ENCODE assay signal across 10 cellular contexts in the genomic region with DNA sequence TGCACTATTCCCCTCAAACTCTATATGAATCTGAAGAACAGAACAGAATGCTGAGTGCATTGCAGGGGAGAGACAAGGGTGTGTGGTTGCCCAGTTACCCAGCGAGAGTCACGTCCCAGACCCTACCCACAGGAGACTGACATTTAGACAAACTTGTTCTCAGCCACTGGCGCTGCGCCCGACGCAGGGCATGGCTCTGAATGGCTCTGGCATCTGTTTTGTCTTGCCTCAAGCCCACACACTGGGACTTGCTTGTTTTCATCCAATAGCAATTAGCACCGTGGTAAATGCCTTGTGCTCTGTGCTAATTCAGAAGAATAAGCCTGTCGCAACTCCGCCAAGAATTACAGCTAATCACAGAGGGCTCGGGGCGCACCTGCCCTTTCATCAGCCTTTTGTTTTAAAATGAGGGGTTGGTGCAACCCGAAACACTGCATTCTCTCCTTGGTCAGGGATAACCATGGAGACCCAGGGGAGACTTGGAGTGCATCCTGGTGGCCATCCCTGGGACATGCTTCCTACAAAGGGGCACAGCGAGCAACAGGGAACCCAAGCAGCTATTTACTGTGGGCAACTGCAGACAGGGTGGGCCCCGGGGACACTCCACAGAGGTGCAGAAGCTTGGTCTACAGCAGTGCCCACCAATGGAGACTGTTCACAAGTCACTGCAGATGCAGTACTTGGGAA.
DNase-seq lines count a peak whose midpoint lies in the region; ATAC-seq, FAIRE-seq and TF ChIP-seq lines count a peak whose summit lies in the region.
"Had no signal": no experiment of that assay in that cellular context is flagged by ENCODE, and none has a peak within 500 bp of the region (broad histone marks: within the 10 kb centered on the region; RNA-seq: fewer than 3 reads in every experiment).

No MANE protein-coding gene starts in this region.

- H3K9me3 Mint-ChIP-seq in neural progenitor cell: peaks cover 3% of the 10 kb centered on the region

- intact Hi-C loops in left cardiac atrium (cut with DNase I): no loop called here

- H3K27ac ChIP-seq in neural progenitor cell: no peak overlapping the region
- H3K27ac ChIP-seq: psoas muscle had no signal

- H3K9me3 ChIP-seq in neural progenitor cell (ENCODE audit: low read depth): no peaks in the 10 kb centered on the region
- H3K9me3 ChIP-seq: psoas muscle had no signal

- no peak overlapping the region for H3K4me3 ChIP-seq in bronchial epithelial cell (ENCODE audit: low read depth, low read length)
- H3K4me3 ChIP-seq in neural progenitor cell: no peak overlapping the region
- H3K4me3 ChIP-seq: psoas muscle had no signal

- DNase-seq in EH (ENCODE audit: low read depth) (peak; percentile 48), NCI-H2107 treated with DMSO at 0.1 percent for 48 hours (lab: John Stamatoyannopoulos, UW; ENCODE audit: unreplicated experiment) (peak; percentile 72), bronchial epithelial cell (ENCODE audit: low read depth) (no peak), neural progenitor cell (ENCODE audit: low spot score) (peak; percentile 72), SKM-1 (lab: John Stamatoyannopoulos, UW; ENCODE audit: unreplicated experiment) (no peak), left cardiac atrium (no peak), activated gamma-delta T cell treated with Interleukin-2 at 50 U/mL for 16 hours (no peak)
- DNase-seq: activated CD4-positive, alpha-beta T cell treated with anti-CD3 and anti-CD28 coated beads, Interleukin-2, amount 10 ng/mL, durations not matched to agents 7 days and 5 days; psoas muscle had no signal

- peaks cover 10% of the 10 kb centered on the region for H3F3A ChIP-seq in neural progenitor cell (ENCODE audit: low read depth)

- H3K4me2 ChIP-seq in neural progenitor cell: peak overlapping the region; percentile 12

- ATAC-seq in GM18520 (IDR thresholded peaks at IDR 0.05; ENCODE audit: unreplicated experiment): no peak
- ATAC-seq in left cardiac atrium: no peak
- ATAC-seq: psoas muscle had no signal

- no peaks in the 10 kb centered on the region for H3K27me3 ChIP-seq in bronchial epithelial cell (ENCODE audit: control insufficient read depth, insufficient read depth, low read length)
- no peaks in the 10 kb centered on the region for H3K27me3 ChIP-seq in neural progenitor cell

- no peaks in the 10 kb centered on the region for H3K36me3 ChIP-seq in bronchial epithelial cell (ENCODE audit: control insufficient read depth, insufficient read depth, low read length)
- H3K36me3 ChIP-seq in neural progenitor cell: no peaks in the 10 kb centered on the region

- H3K4me3 Mint-ChIP-seq in neural progenitor cell: no peak overlapping the region
- H3K4me3 Mint-ChIP-seq: activated CD4-positive, alpha-beta T cell treated with anti-CD3 and anti-CD28 coated beads, Interleukin-2, amount 10 ng/mL, durations not matched to agents 7 days and 5 days had no signal

- no peaks in the 10 kb centered on the region for H3K36me3 Mint-ChIP-seq in neural progenitor cell

- TF ChIP-seq CTCF in bronchial epithelial cell (IDR thresholded peaks at IDR 0.05; ENCODE audit: insufficient read depth, low read length, severe bottlenecking) (no peak), neural progenitor cell (IDR thresholded peaks at IDR 0.05) (peak; percentile 47)

- peaks cover 5% of the 10 kb centered on the region for H3K4me1 Mint-ChIP-seq in neural progenitor cell
- H3K4me1 Mint-ChIP-seq: activated CD4-positive, alpha-beta T cell treated with anti-CD3 and anti-CD28 coated beads, Interleukin-2, amount 10 ng/mL, durations not matched to agents 7 days and 5 days had no signal

- H3K9ac ChIP-seq in neural progenitor cell: no peak overlapping the region

- FAIRE-seq in bronchial epithelial cell (lab: Jason Lieb, UNC): peak; percentile 66

- H2AFZ ChIP-seq in neural progenitor cell (replicated peaks): peak overlapping the region; percentile 18

- H3K4me1 ChIP-seq in neural progenitor cell: peaks cover 13% of the 10 kb centered on the region
- H3K4me1 ChIP-seq: psoas muscle had no signal

- H3K27me3 Mint-ChIP-seq in neural progenitor cell (ENCODE audit: insufficient read depth, low read depth): peaks cover 4% of the 10 kb centered on the region
- H3K27me3 Mint-ChIP-seq: activated CD4-positive, alpha-beta T cell treated with anti-CD3 and anti-CD28 coated beads, Interleukin-2, amount 10 ng/mL, durations not matched to agents 7 days and 5 days had no signal

- H4K20me1 ChIP-seq in neural progenitor cell (ENCODE audit: low read depth): no peaks in the 10 kb centered on the region

- H3K27ac Mint-ChIP-seq in neural progenitor cell: no peak overlapping the region
- H3K27ac Mint-ChIP-seq: activated CD4-positive, alpha-beta T cell treated with anti-CD3 and anti-CD28 coated beads, Interleukin-2, amount 10 ng/mL, durations not matched to agents 7 days and 5 days had no signal

- H3K79me2 ChIP-seq in neural progenitor cell (ENCODE audit: low read depth): no peaks in the 10 kb centered on the region

Comparison
In these comparisons a context has a peak if more than half of its experiments do, and no peak if none do; other contexts are left out.
1. DNase-seq: peak in EH (single experiment), NCI-H2107 treated with DMSO at 0.1 percent for 48 hours (single experiment) and neural progenitor cell (single experiment); none in bronchial epithelial cell (single experiment), SKM-1 (single experiment), left cardiac atrium (single experiment) and activated gamma-delta T cell treated with Interleukin-2 at 50 U/mL for 16 hours (single experiment).